ENCODE assay signal across 30 cellular contexts in genomic region chr5:40911278-40911677, GRCh38. TPM values are rescaled to one million over a fixed set of nuclear protein-coding genes. Genes with fewer than 3 reads are reported as not detected.
DNase-seq lines count a peak whose midpoint lies in the region; ATAC-seq lines count a peak whose summit lies in the region.
"Had no signal": no experiment of that assay in that cellular context is flagged by ENCODE, and none has a peak within 500 bp of the region (broad histone marks: within the 10 kb centered on the region; RNA-seq: fewer than 3 reads in every experiment).

No MANE protein-coding gene starts in this region.

- H3K9ac ChIP-seq in rectal smooth muscle tissue (ENCODE audit: low read length), result no peak overlapping the region

- H3K36me3 ChIP-seq in rectal smooth muscle tissue (ENCODE audit: control insufficient read depth, insufficient read depth, low read length), result no peaks in the 10 kb centered on the region
- H3K36me3 ChIP-seq: MG63, neutrophil, thoracic aorta had no signal

- DNase-seq in Right ventricle myocardium inferior (ENCODE audit: missing footprints) (no peak), cardiac septum (ENCODE audit: low spot score) (no peak), left ventricle myocardium superior (peak; percentile 71), NCI-H1417 treated with DMSO at 0.1 percent for 48 hours (lab: John Stamatoyannopoulos, UW) (no peak), DMS53 treated with DMSO at 0.1 percent for 48 hours (lab: John Stamatoyannopoulos, UW; ENCODE audit: unreplicated experiment) (no peak)
- DNase-seq in activated CD4-positive, CD25-positive, alpha-beta regulatory T cell (lab: John Stamatoyannopoulos, UW), result no peak
- DNase-seq: 8988T; activated effector memory CD4-positive, alpha-beta T cell treated with anti-CD3 and anti-CD28 coated beads, Interleukin-2, amount 50 U/mL, for 16 hours; body of pancreas; CD4-positive, alpha-beta memory T cell; effector CD4-positive, alpha-beta T cell; HFFc6; hippocampal formation; immature natural killer cell; KBM-7; MG63; NCI-H1436; NCI-H446; SHP77 treated with DMSO at 0.1 percent for 48 hours; stimulated activated CD4-positive, alpha-beta T cell treated with anti-CD3 and anti-CD28 coated beads, Interleukin-2, amount 100 ng/mL, for 48 hours had no signal

- peak overlapping the region; percentile 21 for H3K4me3 ChIP-seq in rectal smooth muscle tissue (ENCODE audit: low read length)
- H3K4me3 ChIP-seq: body of pancreas, lung, MG63, thoracic aorta had no signal

- intact Hi-C loops in Right ventricle myocardium inferior (cut with DNase I) (loop anchor here (5.0 kb wide), 1 partner anchor 351 kb away; no protein-coding TSS in a partner anchor), cardiac septum (cut with DNase I) (loop anchor here (5.0 kb wide), 1 partner anchor 186 kb away; no protein-coding TSS in a partner anchor), left ventricle myocardium superior (cut with micrococcal nuclease) (no loop called here)

- no peaks in the 10 kb centered on the region for H3K27me3 ChIP-seq in rectal smooth muscle tissue (ENCODE audit: control insufficient read depth, insufficient read depth, low read length)
- H3K27me3 ChIP-seq: body of pancreas, MG63 had no signal

- no peak overlapping the region for H3K27ac ChIP-seq in rectal smooth muscle tissue (ENCODE audit: low read depth, low read length)
- H3K27ac ChIP-seq: body of pancreas, epithelial cell of prostate, neutrophil, thoracic aorta had no signal

- ATAC-seq in Right ventricle myocardium inferior (peak; percentile 53), left ventricle myocardium superior (peak; percentile 72), GM21619 (IDR thresholded peaks at IDR 0.05; ENCODE audit: unreplicated experiment) (no peak)
- ATAC-seq: body of pancreas; stimulated activated effector memory CD8-positive, alpha-beta T cell treated with anti-CD3 and anti-CD28 coated beads, Interleukin-12 subunit alpha, Interleukin-12 subunit beta, amount 100 ng/mL, for 72 hours had no signal

- no peaks in the 10 kb centered on the region for H3K4me1 ChIP-seq in rectal smooth muscle tissue (ENCODE audit: control insufficient read depth, insufficient read depth, low read length)

RNA-seq across cellular contexts. Expression of gene C7, which starts 2.0 kb away (rescaled TPM):
- 346 TPM for total RNA-seq in Right ventricle myocardium inferior
- 84.1 TPM for total RNA-seq in cardiac septum
- total RNA-seq in left ventricle myocardium superior, result 199 TPM
- total RNA-seq: CD4-positive, alpha-beta memory T cell; chondrocyte; fibroblast of villous mesenchyme; T-helper 1 cell treated with Interleukin-12 subunit alpha and Interleukin-12 subunit beta and Interleukin-4 antibody, amounts not matched to agents 30 ng/mL and 1 ng/mL, for 36 hours had no signal
